ENCODE assay signal across 10 cellular contexts in genomic region chr3:170867143-170867542, GRCh38. TPM values are rescaled to one million over a fixed set of nuclear protein-coding genes. Genes with fewer than 3 reads are reported as not detected.
DNase-seq lines count a peak whose midpoint lies in the region; ATAC-seq and TF ChIP-seq lines count a peak whose summit lies in the region.
"Had no signal": no experiment of that assay in that cellular context is flagged by ENCODE, and none has a peak within 500 bp of the region (broad histone marks: within the 10 kb centered on the region; RNA-seq: fewer than 3 reads in every experiment).

No MANE protein-coding gene starts in this region.

- H3K9me3 ChIP-seq in AG04450 (ENCODE audit: control insufficient read depth, insufficient read depth, low read length) = no peaks in the 10 kb centered on the region
- no peaks in the 10 kb centered on the region for H3K9me3 ChIP-seq in PC-9 (ENCODE audit: insufficient read depth, low read depth)
- no peaks in the 10 kb centered on the region for H3K9me3 ChIP-seq in Peyer's patch

- no peak overlapping the region for H2AFZ ChIP-seq in PC-9

- H3F3A ChIP-seq in PC-9 (ENCODE audit: insufficient read depth, low read depth) = peaks cover 83% of the 10 kb centered on the region

- peak overlapping the region; percentile 88 for H3K4me2 ChIP-seq in PC-9

- DNase-seq in AG04450 (ENCODE audit: low read depth, low spot score) (no peak), PC-9 (no peak), foreskin fibroblast (no peak), NCI-H510A (lab: John Stamatoyannopoulos, UW) (no peak), left cardiac atrium (no peak), Peyer's patch (no peak), SW480 (ENCODE audit: low spot score) (no peak)
- DNase-seq: DMS79, NCI-H526 had no signal

- no peaks in the 10 kb centered on the region for H3K27me3 ChIP-seq in AG04450 (ENCODE audit: control insufficient read depth, insufficient read depth, low read length)
- H3K27me3 ChIP-seq in PC-9 (ENCODE audit: insufficient read depth, low read depth) = no peaks in the 10 kb centered on the region
- H3K27me3 ChIP-seq in Peyer's patch = no peaks in the 10 kb centered on the region

- BruUV-seq in PC-9 (replicated peaks; lab: Mats Ljungman, UMichigan) = no TSS peak

- H3K4me1 ChIP-seq in PC-9 (replicated peaks; ENCODE audit: insufficient read depth) (peaks cover 35% of the 10 kb centered on the region), Peyer's patch (peaks cover 0 to 23% (median 9%) of the 10 kb centered on the region in 4 donors)

- peaks cover 45% of the 10 kb centered on the region for H4K20me1 ChIP-seq in PC-9 (ENCODE audit: insufficient read depth)

- H3K27ac ChIP-seq in AG04450 (ENCODE audit: low read depth, low read length) = no peak overlapping the region
- H3K27ac ChIP-seq in PC-9 = peak overlapping the region; percentile 94
- H3K27ac ChIP-seq in Peyer's patch = peak overlapping the region in 1 of 4 donors; percentile 26

- H3K4me3 ChIP-seq in AG04450 (ENCODE audit: low read depth, low read length) (peak overlapping the region; percentile 96), PC-9 (peak overlapping the region; percentile 92), foreskin fibroblast (ENCODE audit: low read depth in 1 of 2, low read length in 2 of 2) (peak overlapping the region; percentile 82 to 86), Peyer's patch (peak overlapping the region in 1 of 4 donors; percentile 7)

- H3K9me2 ChIP-seq in PC-9 (ENCODE audit: insufficient read depth) = no peaks in the 10 kb centered on the region

- CTCF ChIA-PET in AG04450 (lab: Charles Lee) (interaction anchor here (1.1 kb wide), 1 partner anchor 55 kb away, joined by 5 read pairs; no protein-coding TSS in a partner anchor), PC-9 (lab: Charles Lee) (no interaction called here)

- H3K36me3 ChIP-seq in PC-9 (ENCODE audit: low read depth) = peaks cover 41% of the 10 kb centered on the region
- H3K36me3 ChIP-seq in Peyer's patch = peaks cover 0 to 29% (median 0%) of the 10 kb centered on the region in 3 donors

- peak; percentile 22 for ATAC-seq in GM18868 (IDR thresholded peaks at IDR 0.05; ENCODE audit: unreplicated experiment)
- ATAC-seq in left cardiac atrium = no peak

- no peak for TF ChIP-seq POLR2A in Peyer's patch (IDR thresholded peaks at IDR 0.05)

- peaks cover 36% of the 10 kb centered on the region for H3K79me2 ChIP-seq in PC-9 (ENCODE audit: low read depth)

- no peak for TF ChIP-seq CTCF in AG04450 (IDR thresholded peaks at IDR 0.05; ENCODE audit: low read depth, low read length)
- no peak for TF ChIP-seq CTCF in PC-9 (conservative IDR thresholded peaks at IDR 0.05)
- TF ChIP-seq CTCF in foreskin fibroblast (IDR thresholded peaks at IDR 0.05; ENCODE audit: low read depth, low read length) = no peak
- TF ChIP-seq CTCF in Peyer's patch (IDR thresholded peaks at IDR 0.05) = no peak

- POLR2A ChIA-PET in AG04450 (lab: Yijun Ruan, JAX) (interaction anchor here (1.5 kb wide), 1 partner anchor 19 kb away, joined by 4 read pairs; no protein-coding TSS in a partner anchor), PC-9 (lab: Charles Lee; ENCODE audit: unreplicated experiment) (interaction anchor here (0.5 to 0.9 kb wide), 2 partner anchors 698 to 820 kb away, joined by 3 to 4 read pairs; no protein-coding TSS in a partner anchor)

- intact Hi-C loops in PC-9 (cut with micrococcal nuclease; ENCODE audit: unreplicated experiment) (no loop called here), left cardiac atrium (cut with DNase I) (no loop called here)

RNA-seq across cellular contexts. Expression of gene RPL22L1, which starts 2.9 kb away (rescaled TPM):
- polyA plus RNA-seq in AG04450 (2011; rRNA removed) = 121 and 171 TPM in 2 replicates
- 3.6 and 9.8 TPM in 2 replicates for polyA minus RNA-seq in AG04450 (2011; rRNA and poly(A)+ RNA removed)
- 57.3 and 60.3 TPM in 2 replicates for total RNA-seq in PC-9 (2021)
- 10 to 100 TPM; 19.4 to 43.2 TPM for total RNA-seq in left cardiac atrium
- total RNA-seq in Peyer's patch = 10 to 100 TPM; 27.5 to 65.2 (median 29.0) TPM

RNA-seq across cellular contexts. Expression of gene EIF5A2, which starts 41.3 kb away (rescaled TPM):
- polyA plus RNA-seq in AG04450 (2011; rRNA removed) = 17.6 and 20.5 TPM in 2 replicates
- 12.2 and 19.4 TPM in 2 replicates for polyA minus RNA-seq in AG04450 (2011; rRNA and poly(A)+ RNA removed)
- total RNA-seq in PC-9 (2021) (12.4 and 19.8 TPM in 2 replicates), left cardiac atrium (10 to 100 TPM in 1 of 2 donors, 1 to 10 TPM in 1; 8.5 to 13.0 TPM), Peyer's patch (1 to 10 TPM in 3 of 4 donors, under 1 TPM in 1; 0.57 to 5.0 (median 1.8) TPM)
